Comparison of ENCODE assay signal across 8 cellular contexts in genomic region chr15:40282144-40282869, GRCh38. TPM values are rescaled to one million over a fixed set of nuclear protein-coding genes. Genes with fewer than 3 reads are reported as not detected.
DNase-seq lines count a peak whose midpoint lies in the region; ATAC-seq lines count a peak whose summit lies in the region.

No MANE protein-coding gene starts in this region.

- in situ Hi-C loops in T47D (cut with HindIII; ENCODE audit: low pct_unique_long_range_greater_than_20kb, low sequenced_read_pairs): no loop called here

- H3K36me3 Mint-ChIP-seq in T-helper 2 cell treated with Interferon-gamma antibody and Interleukin-4, amounts not matched to agents 5 μg/mL and 100 μg/mL, for 36 hours (ENCODE audit: low read depth): peaks cover 7% of the 10 kb centered on the region

- peaks cover 5% of the 10 kb centered on the region for H3K4me1 Mint-ChIP-seq in T-helper 2 cell treated with Interferon-gamma antibody and Interleukin-4, amounts not matched to agents 5 μg/mL and 100 μg/mL, for 36 hours (ENCODE audit: low read depth)

- no peak overlapping the region for H3K27ac Mint-ChIP-seq in T-helper 2 cell treated with Interferon-gamma antibody and Interleukin-4, amounts not matched to agents 5 μg/mL and 100 μg/mL, for 36 hours

- intact Hi-C loops in left colon (cut with DNase I, micrococcal nuclease): loop anchor here in 1 of 2 donors (10.0 kb wide), 1 partner anchor 142 kb away; no protein-coding TSS in a partner anchor

- peak; percentile 59 for ATAC-seq in left colon

- no peaks in the 10 kb centered on the region for H3K9me3 Mint-ChIP-seq in T-helper 2 cell treated with Interferon-gamma antibody and Interleukin-4, amounts not matched to agents 5 μg/mL and 100 μg/mL, for 36 hours

- DNase-seq in Daoy (ENCODE audit: low read depth): peak; percentile 52
- peak; percentile 90 for DNase-seq in HuH-7.5 (ENCODE audit: low spot score)
- peak; percentile 50 for DNase-seq in T-helper 2 cell treated with Interferon-gamma antibody and Interleukin-4, amounts not matched to agents 5 μg/mL and 100 μg/mL, for 36 hours (ENCODE audit: low spot score)
- peak; percentile 52 to 86 for DNase-seq in T47D (ENCODE audit: low read depth in 1 of 2, low spot score in 1 of 2)
- peak in 1 of 2 donors; percentile 65 for DNase-seq in left colon
- DNase-seq in stimulated activated CD8-positive, alpha-beta memory T cell treated with anti-CD3 and anti-CD28 coated beads, Interleukin-12 subunit alpha, Interleukin-12 subunit beta, amount 100 ng/mL, for 1 hour (ENCODE audit: low read depth): peak; percentile 26
- no peak for DNase-seq in GM19240 (ENCODE audit: insufficient read length, low spot score)
- no peak for DNase-seq in amniotic stem cell (lab: John Stamatoyannopoulos, UW)

- H3K4me3 Mint-ChIP-seq in T-helper 2 cell treated with Interferon-gamma antibody and Interleukin-4, amounts not matched to agents 5 μg/mL and 100 μg/mL, for 36 hours: peak overlapping the region; percentile 59

- H3K27me3 Mint-ChIP-seq in T-helper 2 cell treated with Interferon-gamma antibody and Interleukin-4, amounts not matched to agents 5 μg/mL and 100 μg/mL, for 36 hours (ENCODE audit: low read depth): peaks cover 45% of the 10 kb centered on the region

RNA-seq across cellular contexts. Expression of gene ANKRD63, which starts 0.6 kb away (rescaled TPM):
- total RNA-seq in Daoy (2014; rRNA removed; shearing (Covaris generic)): 0.63 and 0.97 TPM in 2 replicates
- not detected for total RNA-seq in left colon

RNA-seq across cellular contexts. Expression of gene PLCB2, which starts 25.4 kb away (rescaled TPM):
- total RNA-seq in Daoy (2014; rRNA removed; shearing (Covaris generic)): 0.29 and 1.3 TPM in 2 replicates
- 10 to 100 TPM in 1 of 2 donors, 1 to 10 TPM in 1; 6.0 to 11.2 TPM for total RNA-seq in left colon

RNA-seq across cellular contexts. Expression of gene INAFM2, which starts 41.2 kb away (rescaled TPM):
- total RNA-seq in Daoy (2014; rRNA removed; shearing (Covaris generic)): 12.9 and 15.5 TPM in 2 replicates
- total RNA-seq in left colon: 10 to 100 TPM; 18.1 to 26.9 TPM

RNA-seq across cellular contexts. Expression of gene PAK6, which starts 43.4 kb away (rescaled TPM):
- total RNA-seq in Daoy (2014; rRNA removed; shearing (Covaris generic)): 0.12 and 0.57 TPM in 2 replicates
- 1 to 10 TPM; 2.5 to 3.2 TPM for total RNA-seq in left colon

RNA-seq across cellular contexts. Expression of gene CCDC9B, which starts 58.4 kb away (rescaled TPM):
- 5.4 and 6.1 TPM in 2 replicates for total RNA-seq in Daoy (2014; rRNA removed; shearing (Covaris generic))
- total RNA-seq in left colon: 10 to 100 TPM; 28.1 to 43.5 TPM

Comparison
In these comparisons a context has a peak if more than half of its experiments do, and no peak if none do; other contexts are left out.
1. DNase-seq: peak in Daoy (single experiment), HuH-7.5 (single experiment), T-helper 2 cell treated with Interferon-gamma antibody and Interleukin-4, amounts not matched to agents 5 μg/mL and 100 μg/mL, for 36 hours (single experiment), T47D (2 of 2) and stimulated activated CD8-positive, alpha-beta memory T cell treated with anti-CD3 and anti-CD28 coated beads, Interleukin-12 subunit alpha, Interleukin-12 subunit beta, amount 100 ng/mL, for 1 hour (single experiment); none in GM19240 (single experiment) and amniotic stem cell (single experiment).